ENCODE assay signal across 14 cellular contexts in the genomic region with DNA sequence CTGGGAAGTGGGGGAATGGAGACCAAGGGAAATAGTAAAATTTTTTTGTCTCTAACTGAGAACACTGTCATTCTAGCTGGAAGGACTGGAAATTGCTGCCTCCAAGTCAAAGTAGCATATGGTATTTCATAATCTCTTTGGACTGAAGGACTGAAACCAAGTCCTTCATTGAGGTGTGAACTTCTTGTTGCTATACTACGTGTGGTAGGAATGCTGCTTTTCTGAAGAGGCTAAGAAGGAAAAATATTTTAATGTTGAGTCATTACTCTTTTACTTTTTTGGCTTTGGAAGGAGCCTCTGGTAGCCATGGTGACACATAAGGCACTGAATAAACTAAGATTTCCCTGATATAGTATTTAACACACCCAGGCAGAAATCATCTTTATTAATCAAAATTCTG.
DNase-seq lines count a peak whose midpoint lies in the region; ATAC-seq, FAIRE-seq and TF ChIP-seq lines count a peak whose summit lies in the region.
"Had no signal": no experiment of that assay in that cellular context is flagged by ENCODE, and none has a peak within 500 bp of the region (broad histone marks: within the 10 kb centered on the region; RNA-seq: fewer than 3 reads in every experiment).

No MANE protein-coding gene starts in this region.

- H3K27me3 Mint-ChIP-seq in MCF 10A (ENCODE audit: insufficient read depth, unreplicated experiment) = no peaks in the 10 kb centered on the region

- no peak for ATAC-seq in Right ventricle myocardium superior (ENCODE audit: poor library complexity)

- peak overlapping the region; percentile 96 for H3K27ac Mint-ChIP-seq in MCF 10A (ENCODE audit: low read depth, unreplicated experiment)
- H3K27ac Mint-ChIP-seq: nephron progenitor cell had no signal

- POLR2A ChIA-PET in MCF 10A (lab: Yijun Ruan, JAX) = interaction anchor here (0.6 kb wide), 1 partner anchor 197 kb away, joined by 3 read pairs; no protein-coding TSS in a partner anchor

- intact Hi-C loops in MCF 10A (cut with micrococcal nuclease) (no loop called here), breast epithelium (cut with DNase I; ENCODE audit: low total_unique reads) (no loop called here), Right ventricle myocardium superior (cut with DNase I) (no loop called here)

- DNase-seq in MCF 10A (ENCODE audit: unreplicated experiment) (peak; percentile 66), breast epithelium (ENCODE audit: low spot score in 2 of 2) (no peak), astrocyte of the hippocampus (ENCODE audit: low read depth, low spot score) (peak; percentile 89), glomerular visceral epithelial cell (ENCODE audit: extremely low spot score) (peak; percentile 49), urothelium cell line (ENCODE audit: low spot score) (peak; percentile 65), Right ventricle myocardium superior (no peak), NCI-H510A treated with DMSO at 0.1 percent for 48 hours (lab: John Stamatoyannopoulos, UW) (no peak)
- DNase-seq in central memory CD4-positive, alpha-beta T cell = no peak
- DNase-seq: 8988T, DND-41, GOT3, nephron progenitor cell, SHP77, spleen had no signal

- FAIRE-seq in urothelium cell line (lab: Jason Lieb, UNC) = no peak

- H3K27ac ChIP-seq in breast epithelium = no peak overlapping the region
- H3K27ac ChIP-seq: spleen had no signal

- H3K4me3 Mint-ChIP-seq in MCF 10A (ENCODE audit: unreplicated experiment) = no peak overlapping the region
- H3K4me3 Mint-ChIP-seq: nephron progenitor cell had no signal

- no peaks in the 10 kb centered on the region for H3K36me3 ChIP-seq in breast epithelium
- H3K36me3 ChIP-seq: spleen had no signal

- peaks cover 14% of the 10 kb centered on the region for H3K4me1 Mint-ChIP-seq in MCF 10A (ENCODE audit: insufficient read depth, unreplicated experiment)

- H3K9me3 ChIP-seq in breast epithelium = peaks cover 7 to 12% of the 10 kb centered on the region in 2 donors

- BruUV-seq in MCF 10A (replicated peaks; lab: Mats Ljungman, UMichigan) = no TSS peak

- TF ChIP-seq CTCF in MCF 10A (IDR thresholded peaks at IDR 0.05; ENCODE audit: unreplicated experiment) = no peak
- TF ChIP-seq CTCF in breast epithelium (IDR thresholded peaks at IDR 0.05) = no peak

- no peaks in the 10 kb centered on the region for H3K4me1 ChIP-seq in breast epithelium
- H3K4me1 ChIP-seq: spleen had no signal

- no peak overlapping the region for H3K4me3 ChIP-seq in breast epithelium
- H3K4me3 ChIP-seq: spleen had no signal

- no peaks in the 10 kb centered on the region for H3K27me3 ChIP-seq in breast epithelium
- H3K27me3 ChIP-seq: spleen had no signal

- CTCF ChIA-PET in MCF 10A (lab: Yijun Ruan, JAX) = interaction anchor here (0.6 to 3.0 kb wide), 7 partner anchors 17 to 949 kb away, joined by 3 to 8 read pairs (median 3); no protein-coding TSS in a partner anchor

- TF ChIP-seq POLR2A in breast epithelium (IDR thresholded peaks at IDR 0.05) = no peak

- no peaks in the 10 kb centered on the region for H3K36me3 Mint-ChIP-seq in MCF 10A (ENCODE audit: insufficient read depth, unreplicated experiment)

- no peaks in the 10 kb centered on the region for H3K9me3 Mint-ChIP-seq in MCF 10A (ENCODE audit: unreplicated experiment)

Comparison
In these comparisons a context has a peak if more than half of its experiments do, and no peak if none do; other contexts are left out.
1. DNase-seq: peak in MCF 10A (single experiment), astrocyte of the hippocampus (single experiment), glomerular visceral epithelial cell (single experiment) and urothelium cell line (single experiment); none in breast epithelium (0 of 2), central memory CD4-positive, alpha-beta T cell (single experiment), Right ventricle myocardium superior (single experiment) and NCI-H510A treated with DMSO at 0.1 percent for 48 hours (single experiment).